In the genomic region with DNA sequence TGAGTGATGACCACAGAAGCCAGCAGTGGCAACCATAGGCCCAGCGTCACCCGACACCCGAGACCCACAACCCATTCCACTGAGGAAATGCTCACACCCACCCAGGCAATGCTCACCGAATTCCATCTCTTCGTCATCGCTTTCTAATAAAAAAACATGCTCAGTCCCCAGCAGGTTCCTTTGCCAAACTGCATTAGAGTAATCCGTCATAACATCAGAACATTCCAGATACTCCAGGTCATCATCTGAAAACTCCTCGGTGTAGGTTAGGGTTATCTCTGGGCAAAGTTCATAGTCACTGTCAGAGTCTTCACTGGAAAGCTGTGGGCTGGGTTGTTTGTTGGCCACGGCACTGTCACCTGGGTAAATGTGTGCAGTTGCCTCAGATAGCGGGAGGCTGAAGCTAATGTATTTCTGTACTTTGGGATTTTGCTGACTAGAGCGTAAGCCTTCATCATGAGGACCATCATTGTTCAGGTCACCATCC, we compare ENCODE assay signal across 15 cellular contexts. TPM values are rescaled to one million over a fixed set of nuclear protein-coding genes. Genes with fewer than 3 reads are reported as not detected.
DNase-seq lines count a peak whose midpoint lies in the region; ATAC-seq and TF ChIP-seq lines count a peak whose summit lies in the region.
"Had no signal": no experiment of that assay in that cellular context is flagged by ENCODE, and none has a peak within 500 bp of the region (broad histone marks: within the 10 kb centered on the region; RNA-seq: fewer than 3 reads in every experiment).

No MANE protein-coding gene starts in this region.

- 0 out of 7 replicates have a peak overlapping the region, but pooled peaks of 1 of the 3 experiments have one; percentile 73 for H3K27ac Mint-ChIP-seq in H9
- H3K27ac Mint-ChIP-seq: activated CD8-positive, alpha-beta T cell treated with anti-CD3 and anti-CD28 coated beads, Interleukin-2, amount 10 ng/mL, durations not matched to agents 7 days and 5 days had no signal

- WGBS in H9 (ENCODE audit: extremely low coverage, insufficient read length, low lambda C conversion rate): no CpG with 5 or more reads among the region's 11 CpGs
- WGBS in mesenchymal stem cell: 90% methylated on average over 10 of the region's 11 CpGs

- in situ Hi-C loops in ACHN (cut with HindIII; ENCODE audit: low pct_ligation_motif_present, low pct_unique_long_range_greater_than_20kb, low sequenced_read_pairs): no loop called here

- no peak overlapping the region for H3K4me3 Mint-ChIP-seq in H9
- H3K4me3 Mint-ChIP-seq: activated CD8-positive, alpha-beta T cell treated with anti-CD3 and anti-CD28 coated beads, Interleukin-2, amount 10 ng/mL, durations not matched to agents 7 days and 5 days had no signal

- H2AFZ ChIP-seq in H9 (ENCODE audit: low read length): no peak overlapping the region
- H2AFZ ChIP-seq in mesenchymal stem cell (ENCODE audit: low read depth, low read length): no peak overlapping the region

- H3K4me2 ChIP-seq in H9 (ENCODE audit: insufficient read depth, insufficient read length, low read length) (no peak overlapping the region), mesenchymal stem cell (ENCODE audit: low read length, poor library complexity, severe bottlenecking) (peak overlapping the region; percentile 55)

- no peaks in the 10 kb centered on the region for H3K79me2 ChIP-seq in H9 (ENCODE audit: insufficient read depth, low read length)

- no peak overlapping the region for H2BK5ac ChIP-seq in H9 (ENCODE audit: insufficient read length, low read length)
- peak overlapping the region; percentile 81 for H2BK5ac ChIP-seq in mesenchymal stem cell (ENCODE audit: low read depth, low read length, poor library complexity, severe bottlenecking)

- no peak overlapping the region for H3K27ac ChIP-seq in H9 (ENCODE audit: insufficient read length, low read depth, low read length)
- H3K27ac ChIP-seq in mesenchymal stem cell (ENCODE audit: low read length, poor library complexity, severe bottlenecking): peak overlapping the region; percentile 96
- H3K27ac ChIP-seq: body of pancreas, lower lobe of right lung had no signal

- H4K5ac ChIP-seq in H9 (ENCODE audit: insufficient read length, low read depth, low read length): no peak overlapping the region

- H3K23ac ChIP-seq in H9 (ENCODE audit: insufficient read length, low read depth, low read length): no peak overlapping the region
- no peak overlapping the region for H3K23ac ChIP-seq in mesenchymal stem cell (ENCODE audit: low read length in 2 of 2)

- no peaks in the 10 kb centered on the region; the same call in 1 of the 2 replicates for H3K27me3 Mint-ChIP-seq in H9 (ENCODE audit: low read depth)

- no peak overlapping the region for H2BK120ac ChIP-seq in H9 (ENCODE audit: low read depth, low read length, poor library complexity, severe bottlenecking)
- no peak overlapping the region for H2BK120ac ChIP-seq in mesenchymal stem cell (ENCODE audit: low read depth, low read length)

- no peak overlapping the region; the same call in 1 of the 2 replicates for H3K4ac ChIP-seq in H9 (ENCODE audit: low read depth, low read length)
- H3K4ac ChIP-seq in mesenchymal stem cell (ENCODE audit: low read depth in 1 of 2, low read length in 2 of 2): peak overlapping the region in 1 of 2 experiments; percentile 35

- H3K9me3 ChIP-seq in H9 (ENCODE audit: control insufficient read depth, low read depth, low read length) (no peaks in the 10 kb centered on the region), mesenchymal stem cell (ENCODE audit: control insufficient read depth, low read length) (no peaks in the 10 kb centered on the region)
- H3K9me3 ChIP-seq: body of pancreas, lower lobe of right lung had no signal

- peak; percentile 85 for DNase-seq in ACHN
- no peak for DNase-seq in H9
- peak; percentile 94 for DNase-seq in astrocyte of the hippocampus (ENCODE audit: low read depth, low spot score)
- no peak for DNase-seq in mesenchymal stem cell
- DNase-seq in CD1c-positive myeloid dendritic cell (ENCODE audit: extremely low spot score): no peak
- no peak for DNase-seq in stimulated activated CD4-positive, alpha-beta T cell treated with anti-CD3 and anti-CD28 coated beads, Interleukin-2, amount 100 ng/mL, for 48 hours
- DNase-seq: activated CD8-positive, alpha-beta T cell treated with anti-CD3 and anti-CD28 coated beads, Interleukin-2, amount 10 ng/mL, durations not matched to agents 7 days and 5 days; body of pancreas; lower lobe of right lung; NCI-H446 treated with DMSO at 0.1 percent for 48 hours; small intestine; SW 1271 had no signal

- H3K18ac ChIP-seq in H9 (ENCODE audit: insufficient read length, low read depth, low read length) (peak overlapping the region; percentile 4), mesenchymal stem cell (ENCODE audit: low read depth in 1 of 2, low read length in 2 of 2) (peak overlapping the region in 1 of 2 experiments; percentile 46)

- ATAC-seq in activated CD4-positive, CD25-positive, alpha-beta regulatory T cell treated with anti-CD3 and anti-CD28 coated beads, Interleukin-2, amount 50 U/mL, for 24 hours: no peak
- no peak for ATAC-seq in HG03097 (IDR thresholded peaks at IDR 0.05; ENCODE audit: low FRiP score, unreplicated experiment)
- ATAC-seq: activated CD8-positive, alpha-beta T cell treated with anti-CD3 and anti-CD28 coated beads, Interleukin-2, amount 10 ng/mL, durations not matched to agents 7 days and 5 days; body of pancreas; esophagus mucosa; lower lobe of right lung had no signal

- H3T11ph ChIP-seq in H9 (ENCODE audit: low read length): no peak overlapping the region

- H2BK15ac ChIP-seq in H9 (ENCODE audit: low read depth, low read length) (no peak overlapping the region), mesenchymal stem cell (ENCODE audit: low read depth, poor library complexity, severe bottlenecking) (peak overlapping the region; percentile 35)

- H3K79me1 ChIP-seq in H9 (ENCODE audit: insufficient read depth, low read depth, low read length, poor library complexity, severe bottlenecking): no peaks in the 10 kb centered on the region
- H3K79me1 ChIP-seq in mesenchymal stem cell (replicated peaks; ENCODE audit: low read length, poor library complexity, severe bottlenecking): no peaks in the 10 kb centered on the region

- peaks cover under 1 to 9% (median under 1%) of the 10 kb centered on the region in 3 experiments; a peak in 5 of 7 replicates for H3K36me3 Mint-ChIP-seq in H9 (ENCODE audit: insufficient read depth in 1 of 3, low read depth in 3 of 3)

- H3K9me3 Mint-ChIP-seq in H9: peaks cover 6% of the 10 kb centered on the region in 2 experiments

- H2BK20ac ChIP-seq in H9 (ENCODE audit: low read depth, low read length, poor library complexity, severe bottlenecking): no peak overlapping the region

- peaks cover 59 to 61% of the 10 kb centered on the region in 2 experiments for H3K4me1 Mint-ChIP-seq in H9

- H4K91ac ChIP-seq in H9 (ENCODE audit: insufficient read length, low read depth, low read length): no peak overlapping the region
- H4K91ac ChIP-seq in mesenchymal stem cell (ENCODE audit: low read length): no peak overlapping the region

- H2AK5ac ChIP-seq in H9 (ENCODE audit: insufficient read length, low read length): no peak overlapping the region
- H2AK5ac ChIP-seq in mesenchymal stem cell (ENCODE audit: low read length, severe bottlenecking): peak overlapping the region; percentile 29

- H3K14ac ChIP-seq in H9 (ENCODE audit: insufficient read depth, low read length) (0 out of 2 replicates have a peak overlapping the region, but pooled peaks have one; percentile 12), mesenchymal stem cell (ENCODE audit: low read length in 2 of 2) (no peak overlapping the region)

- H3K4me1 ChIP-seq in H9 (ENCODE audit: insufficient read depth, low read length): peaks cover 21% of the 10 kb centered on the region
- H3K4me1 ChIP-seq in mesenchymal stem cell (ENCODE audit: control insufficient read depth, insufficient read depth, low read depth, low read length): peaks cover 6% of the 10 kb centered on the region
- H3K4me1 ChIP-seq: lower lobe of right lung had no signal

- H3K27me3 ChIP-seq in H9 (ENCODE audit: insufficient read depth, low read length) (no peaks in the 10 kb centered on the region), mesenchymal stem cell (ENCODE audit: control insufficient read depth in 1 of 2, insufficient read depth in 1 of 2, low read length in 2 of 2) (no peaks in the 10 kb centered on the region)
- H3K27me3 ChIP-seq: body of pancreas had no signal

- H3K9ac ChIP-seq in H9 (ENCODE audit: extremely low read depth, insufficient read length, low read length): no peak overlapping the region
- H3K9ac ChIP-seq in mesenchymal stem cell (ENCODE audit: low read length): peak overlapping the region; percentile 74

- peak overlapping the region; percentile 54 to 66 for H3K4me3 ChIP-seq in mesenchymal stem cell (ENCODE audit: insufficient read depth in 1 of 2, low read depth in 1 of 2, low read length in 2 of 2)
- H3K4me3 ChIP-seq: body of pancreas, lower lobe of right lung had no signal

- H2BK12ac ChIP-seq in H9 (ENCODE audit: insufficient read length, low read depth, low read length): no peak overlapping the region
- H2BK12ac ChIP-seq in mesenchymal stem cell (ENCODE audit: low read length in 2 of 2): peak overlapping the region in 1 of 2 experiments; percentile 68

- no peaks in the 10 kb centered on the region for H3K23me2 ChIP-seq in H9 (ENCODE audit: insufficient read length, low read depth, low read length, poor library complexity, severe bottlenecking)

- no peak overlapping the region for H4K8ac ChIP-seq in H9 (replicated peaks; ENCODE audit: insufficient read length, low read depth, low read length)
- peak overlapping the region; percentile 38 for H4K8ac ChIP-seq in mesenchymal stem cell (ENCODE audit: low read length)

- H3K36me3 ChIP-seq in mesenchymal stem cell (ENCODE audit: control insufficient read depth in 1 of 2, insufficient read depth in 2 of 2, low read depth in 1 of 2, low read length in 2 of 2): peaks cover 0 to 6% of the 10 kb centered on the region in 2 experiments
- H3K36me3 ChIP-seq: lower lobe of right lung had no signal

- no peak overlapping the region for H3K56ac ChIP-seq in H9 (ENCODE audit: insufficient read length, low read depth, low read length)

- H4K20me1 ChIP-seq in H9 (ENCODE audit: control insufficient read depth, insufficient read depth, insufficient read length): no peaks in the 10 kb centered on the region

- no peak for TF ChIP-seq CTCF in H9 (conservative IDR thresholded peaks at IDR 0.05)

RNA-seq across cellular contexts. Expression of gene ALPK2, which starts 49.3 kb away (rescaled TPM):
- total RNA-seq in H9 (2021): 0.37 and 0.50 TPM in 2 replicates
- 7.2 TPM for polyA plus RNA-seq in mesenchymal stem cell (2013, experiment 1 of 2)
- 7.0 TPM for polyA plus RNA-seq in mesenchymal stem cell (2013, experiment 2 of 2)
- total RNA-seq: activated CD8-positive, alpha-beta T cell treated with anti-CD3 and anti-CD28 coated beads, Interleukin-2, amount 10 ng/mL, durations not matched to agents 7 days and 5 days; lower lobe of right lung had no signal

Comparison
In these comparisons a context has a peak if more than half of its experiments do, and no peak if none do; other contexts are left out.
1. DNase-seq: peak in ACHN (single experiment) and astrocyte of the hippocampus (single experiment); none in H9 (single experiment), mesenchymal stem cell (single experiment), CD1c-positive myeloid dendritic cell (single experiment) and stimulated activated CD4-positive, alpha-beta T cell treated with anti-CD3 and anti-CD28 coated beads, Interleukin-2, amount 100 ng/mL, for 48 hours (0 of 2).